In genomic region chrX:45435481-45435880, GRCh38 we compare ENCODE assay signal across 1 cellular context.
TF ChIP-seq lines count a peak whose summit lies in the region.

No MANE protein-coding gene starts in this region.

TF ChIP-seq in H1, 55 proteins besides CTCF, POLR2A, EP300 and RAD21 (continued from another document):
- TF ChIP-seq BCL11A (IDR thresholded peaks at IDR 0.05; ENCODE audit: low read depth in 2 of 2, low read length in 2 of 2) (no peak), E2F6 (IDR thresholded peaks at IDR 0.05) (no peak), TBP (IDR thresholded peaks at IDR 0.05; ENCODE audit: low read depth, low read length) (no peak)
